In genomic region chr7:80288175-80289122, GRCh38 we compare ENCODE assay signal across 12 cellular contexts.
A peak's percentile ranks its signal among the peaks of the same experiment; 100 is the strongest.
DNase-seq lines count a peak whose midpoint lies in the region; ATAC-seq and TF ChIP-seq lines count a peak whose summit lies in the region.
"Had no signal": no experiment of that assay in that cellular context is flagged by ENCODE, and none has a peak within 500 bp of the region (broad histone marks: within the 10 kb centered on the region; RNA-seq: fewer than 3 reads in every experiment).

No MANE protein-coding gene starts in this region.

- no peak overlapping the region for H2AFZ ChIP-seq in OCI-LY3 (ENCODE audit: low read depth, low read length)

- H3K27me3 ChIP-seq in OCI-LY3 (ENCODE audit: low read depth, low read length), result no peaks in the 10 kb centered on the region
- H3K27me3 ChIP-seq in psoas muscle (ENCODE audit: insufficient read depth in 3 of 3, low read length in 2 of 3), result no peaks in the 10 kb centered on the region
- no peaks in the 10 kb centered on the region for H3K27me3 ChIP-seq in suprapubic skin
- H3K27me3 ChIP-seq: testis had no signal

- H3K9me3 ChIP-seq in OCI-LY3 (ENCODE audit: insufficient read depth, low read length) (no peaks in the 10 kb centered on the region), psoas muscle (no peaks in the 10 kb centered on the region), suprapubic skin (no peaks in the 10 kb centered on the region)
- H3K9me3 ChIP-seq: testis had no signal

- H3K4me2 ChIP-seq in OCI-LY3 (ENCODE audit: low read length), result no peak overlapping the region

- no peaks in the 10 kb centered on the region for H3K36me3 ChIP-seq in OCI-LY3 (replicated peaks; ENCODE audit: low read depth, low read length)
- no peaks in the 10 kb centered on the region for H3K36me3 ChIP-seq in psoas muscle (ENCODE audit: insufficient read depth in 1 of 2, low read depth in 1 of 2)
- no peaks in the 10 kb centered on the region for H3K36me3 ChIP-seq in suprapubic skin

- no peak overlapping the region for H3K9ac ChIP-seq in OCI-LY3 (ENCODE audit: low read length)

- TF ChIP-seq EP300 in suprapubic skin (IDR thresholded peaks at IDR 0.05), result no peak

- H3K27ac ChIP-seq in OCI-LY3 (ENCODE audit: low read length) (no peak overlapping the region), psoas muscle (no peak overlapping the region), suprapubic skin (no peak overlapping the region)
- H3K27ac ChIP-seq: testis had no signal

- WGBS in psoas muscle, 3 donors, result 69 to 75% (median 72%) methylated on average over 4 of the region's 4 CpGs
- WGBS in suprapubic skin, result 76% methylated on average over 4 of the region's 4 CpGs

- H3K4me3 ChIP-seq in OCI-LY3 (ENCODE audit: low read length), result no peak overlapping the region
- no peak overlapping the region for H3K4me3 ChIP-seq in psoas muscle
- no peak overlapping the region for H3K4me3 ChIP-seq in suprapubic skin
- H3K4me3 ChIP-seq: testis had no signal

- TF ChIP-seq CTCF in OCI-LY3 (IDR thresholded peaks at IDR 0.05; ENCODE audit: low read depth, low read length) (0 out of 2 replicates have a peak, but pooled peaks have one; percentile 10), psoas muscle (IDR thresholded peaks at IDR 0.05) (peak; percentile 18), suprapubic skin (IDR thresholded peaks at IDR 0.05) (no peak)

- no peaks in the 10 kb centered on the region for H3K4me1 ChIP-seq in OCI-LY3 (ENCODE audit: low read length)
- no peaks in the 10 kb centered on the region for H3K4me1 ChIP-seq in psoas muscle
- no peaks in the 10 kb centered on the region for H3K4me1 ChIP-seq in suprapubic skin
- H3K4me1 ChIP-seq: testis had no signal

- no peak for TF ChIP-seq POLR2A in erythroblast (IDR thresholded peaks at IDR 0.05; ENCODE audit: low read length)
- TF ChIP-seq POLR2A in suprapubic skin (IDR thresholded peaks at IDR 0.05), result no peak

- no peaks in the 10 kb centered on the region for H4K20me1 ChIP-seq in OCI-LY3 (ENCODE audit: insufficient read depth, low read length)

- no peak for ATAC-seq in psoas muscle
- ATAC-seq in GM18868 (IDR thresholded peaks at IDR 0.05; ENCODE audit: unreplicated experiment), result no peak
- ATAC-seq: naive thymus-derived CD8-positive, alpha-beta T cell; T-cell had no signal

- no peaks in the 10 kb centered on the region for H3K79me2 ChIP-seq in OCI-LY3 (ENCODE audit: low read length)

- intact Hi-C loops in psoas muscle (cut with DNase I), result loop anchor here in 1 of 2 donors (10.0 kb wide), 1 partner anchor 224 kb away; no protein-coding TSS in a partner anchor

- DNase-seq in NCI-H1417 (lab: John Stamatoyannopoulos, UW) (peak in 2 of 3 experiments; percentile 3 to 25), NCI-H1417 treated with DMSO at 0.1 percent for 48 hours (lab: John Stamatoyannopoulos, UW) (no peak), erythroblast (lab: John Stamatoyannopoulos, UW) (peak; percentile 7 to 23), psoas muscle (no peak), suprapubic skin (ENCODE audit: low spot score in 2 of 2) (no peak)
- no peak for DNase-seq in activated CD4-positive, alpha-beta T cell treated with anti-CD3 and anti-CD28 coated beads for 4 hours
- DNase-seq: stimulated activated CD4-positive, alpha-beta T cell treated with anti-CD3 and anti-CD28 coated beads, Interleukin-4, amount 100 ng/mL, for 4 hours; T-cell; testis had no signal

Comparison
In these comparisons a context has a peak if more than half of its experiments do, and no peak if none do; other contexts are left out.
1. DNase-seq: peak in NCI-H1417 (2 of 3) and erythroblast (2 of 2); none in NCI-H1417 treated with DMSO at 0.1 percent for 48 hours (single experiment), psoas muscle (0 of 2), activated CD4-positive, alpha-beta T cell treated with anti-CD3 and anti-CD28 coated beads for 4 hours (0 of 2) and suprapubic skin (0 of 2).
2. CTCF ChIP-seq: peak in OCI-LY3 (single experiment) and psoas muscle (single experiment); none in suprapubic skin (0 of 2).